In genomic region chr7:140681766-140682165, GRCh38 we compare ENCODE assay signal across 24 cellular contexts. TPM values are rescaled to one million over a fixed set of nuclear protein-coding genes. Genes with fewer than 3 reads are reported as not detected.
"Had no signal": no experiment of that assay in that cellular context is flagged by ENCODE, and none has a peak within 500 bp of the region (broad histone marks: within the 10 kb centered on the region; RNA-seq: fewer than 3 reads in every experiment).

No MANE protein-coding gene starts in this region.

- H3K9me3 Mint-ChIP-seq: IgD-negative memory B cell had no signal

- H3K27me3 ChIP-seq: SJCRH30 had no signal

- H3K27ac Mint-ChIP-seq: IgD-negative memory B cell had no signal

- H3K36me3 ChIP-seq: SJCRH30 had no signal

- H3K4me2 ChIP-seq: KMS-11 had no signal

- H3K27me3 Mint-ChIP-seq: IgD-negative memory B cell had no signal

- ATAC-seq: K562, Panc1, PC-3, SK-N-SH treated with all-trans-retinoic acid at 6 μM for 48 hours had no signal

- H3K27ac ChIP-seq: HL-60, KMS-11, RWPE1, SJCRH30 had no signal

- DNase-seq: Kasumi-1, MM.1S, NCI-H1092 treated with DMSO at 0.1 percent for 48 hours, NCI-H1436, NCI-H187, NCI-H2029, NCI-H2081 treated with DMSO at 0.1 percent for 48 hours, NCI-H2171, NCI-H226, NCI-H446, NCI-H510A, NCI-H524 treated with DMSO at 0.1 percent for 48 hours, NCI-H69, NCI-H774, PC-3, SHP77, SJCRH30 had no signal

- H3K9ac ChIP-seq: KMS-11 had no signal

- H3K9me3 ChIP-seq: SJCRH30 had no signal

- H3K4me3 ChIP-seq: K562, SJCRH30 had no signal

- H3K4me3 Mint-ChIP-seq: IgD-negative memory B cell had no signal

RNA-seq across cellular contexts. Expression of gene DENND2A, which starts 41.2 kb away (rescaled TPM):
- total RNA-seq: K562 had no signal
- polyA plus RNA-seq: IgD-negative memory B cell, K562 had no signal
